Comparison of ENCODE assay signal across 16 cellular contexts in genomic region chr1:207882692-207883091, GRCh38. TPM values are rescaled to one million over a fixed set of nuclear protein-coding genes. Genes with fewer than 3 reads are reported as not detected.
DNase-seq lines count a peak whose midpoint lies in the region; ATAC-seq, FAIRE-seq and TF ChIP-seq lines count a peak whose summit lies in the region.
"Had no signal": no experiment of that assay in that cellular context is flagged by ENCODE, and none has a peak within 500 bp of the region (broad histone marks: within the 10 kb centered on the region; RNA-seq: fewer than 3 reads in every experiment).

No MANE protein-coding gene starts in this region.

- FAIRE-seq in HepG2 (lab: Jason Lieb, UNC): no peak
- FAIRE-seq in GM12878 (lab: Jason Lieb, UNC): no peak
- FAIRE-seq: endometrium had no signal

- no peak overlapping the region for H3K27ac Mint-ChIP-seq in glutamatergic neuron (ENCODE audit: unreplicated experiment)

- H3K27me3 ChIP-seq in right lobe of liver (no peaks in the 10 kb centered on the region), HepG2 (ENCODE audit: control insufficient read depth in 1 of 2, insufficient read depth in 2 of 2, low read length in 2 of 2) (peaks cover 2 to 30% of the 10 kb centered on the region in 2 experiments; a peak in 4 of 5 replicates), GM12878 (replicated peaks in 1 of 2; ENCODE audit: control insufficient read depth in 2 of 2, insufficient read depth in 2 of 2, low read length in 1 of 2) (no peaks in the 10 kb centered on the region), upper lobe of right lung (no peaks in the 10 kb centered on the region), BE2C (no peaks in the 10 kb centered on the region)
- H3K27me3 ChIP-seq: heart left ventricle, tibial nerve had no signal

- no peaks in the 10 kb centered on the region for H3K36me3 Mint-ChIP-seq in glutamatergic neuron (ENCODE audit: unreplicated experiment)

- no peak overlapping the region for H3K4me2 ChIP-seq in HepG2 (ENCODE audit: low read depth, low read length)
- no peak overlapping the region; the same call in 1 of the 2 replicates for H3K4me2 ChIP-seq in GM12878 (ENCODE audit: control insufficient read depth, insufficient read depth)

- no peak overlapping the region for H3K4me3 Mint-ChIP-seq in glutamatergic neuron (ENCODE audit: unreplicated experiment)

- intact Hi-C loops in right lobe of liver (cut with DNase I) (no loop called here), HepG2 (cut with micrococcal nuclease; ENCODE audit: unreplicated experiment) (no loop called here), GM12878 (cut with micrococcal nuclease; ENCODE audit: unreplicated experiment) (no loop called here), upper lobe of right lung (cut with DNase I) (no loop called here)

- SMC1A ChIA-PET in GM12878 (lab: Charles Lee; ENCODE audit: uncharacterized antibody, unreplicated experiment): interaction anchor here (1.0 to 9.7 kb wide), 10 partner anchors 11 to 115 kb away, joined by 3 to 164 read pairs (median 24); no protein-coding TSS in a partner anchor

- POLR2A ChIA-PET in HepG2 (lab: Yijun Ruan, JAX) (no interaction called here), GM12878 (lab: Charles Lee) (interaction anchor here (0.5 to 5.6 kb wide), 5 partner anchors 9 to 1937 kb away, joined by 3 to 25 read pairs (median 5); no protein-coding TSS in a partner anchor)

- H3K27me3 Mint-ChIP-seq in glutamatergic neuron (ENCODE audit: unreplicated experiment): no peaks in the 10 kb centered on the region

- no peaks in the 10 kb centered on the region for H3K4me1 Mint-ChIP-seq in glutamatergic neuron (ENCODE audit: low read depth, unreplicated experiment)

- H3K9me3 ChIP-seq in right lobe of liver: no peaks in the 10 kb centered on the region
- H3K9me3 ChIP-seq in HepG2 (ENCODE audit: low read length): no peaks in the 10 kb centered on the region
- no peaks in the 10 kb centered on the region for H3K9me3 ChIP-seq in GM12878 (replicated peaks; ENCODE audit: control insufficient read depth, insufficient read depth, low read length)
- no peaks in the 10 kb centered on the region for H3K9me3 ChIP-seq in upper lobe of right lung
- H3K9me3 ChIP-seq in BE2C: no peaks in the 10 kb centered on the region
- H3K9me3 ChIP-seq: heart left ventricle, prostate gland, tibial nerve had no signal

- H4K20me1 ChIP-seq in HepG2 (ENCODE audit: insufficient read depth, low read length): no peaks in the 10 kb centered on the region
- H4K20me1 ChIP-seq in GM12878 (ENCODE audit: control insufficient read depth, insufficient read depth): no peaks in the 10 kb centered on the region

- DNase-seq in right lobe of liver (no peak), HepG2 (ENCODE audit: low spot score) (no peak), GM12878 (ENCODE audit: low read depth, low spot score) (no peak), upper lobe of right lung (no peak), NCI-H1105 treated with DMSO at 0.1 percent for 48 hours (lab: John Stamatoyannopoulos, UW) (no peak), glutamatergic neuron (no peak), BE2C (no peak)
- DNase-seq: activated CD4-positive, alpha-beta T cell treated with anti-CD3 and anti-CD28 coated beads for 1 hour; AML-193; aorta; heart left ventricle; NCI-H526 had no signal

- no peak for TF ChIP-seq EP300 in HepG2 (IDR thresholded peaks at IDR 0.05; ENCODE audit: low read depth in 2 of 2, low read length in 2 of 2)
- no peak for TF ChIP-seq EP300 in HepG2 (CRISPR knock-in tag; IDR thresholded peaks at IDR 0.05; ENCODE audit: borderline replicate concordance)
- no peak for TF ChIP-seq EP300 in GM12878 (IDR thresholded peaks at IDR 0.05; ENCODE audit: borderline replicate concordance in 1 of 2, control insufficient read depth in 1 of 2, low read depth in 2 of 2, low read length in 2 of 2)

- BruUV-seq in HepG2 (replicated peaks; lab: Mats Ljungman, UMichigan): no TSS peak
- no TSS peak for BruUV-seq in GM12878 (replicated peaks; lab: Mats Ljungman, UMichigan)

- H3K9me3 Mint-ChIP-seq in glutamatergic neuron (ENCODE audit: unreplicated experiment): peaks cover 1% of the 10 kb centered on the region

- RAD21 ChIA-PET in GM12878 (lab: Charles Lee; ENCODE audit: unreplicated experiment): interaction anchor here (1.1 to 7.1 kb wide), 8 partner anchors 9 to 117 kb away, joined by 3 to 160 read pairs (median 38); no protein-coding TSS in a partner anchor

- H3K27ac ChIP-seq in right lobe of liver: peak overlapping the region in 2 of 3 donors; percentile 25 to 26
- no peak overlapping the region for H3K27ac ChIP-seq in HepG2 (ENCODE audit: extremely low read length, insufficient read depth, low read length)
- no peak overlapping the region for H3K27ac ChIP-seq in GM12878 (ENCODE audit: control insufficient read depth, insufficient read depth)
- peak overlapping the region; percentile 52 for H3K27ac ChIP-seq in upper lobe of right lung

- H3K36me3 ChIP-seq in right lobe of liver: no peaks in the 10 kb centered on the region
- no peaks in the 10 kb centered on the region for H3K36me3 ChIP-seq in HepG2 (replicated peaks in 1 of 2; ENCODE audit: control insufficient read depth in 1 of 2, insufficient read depth in 2 of 2, low read length in 2 of 2)
- H3K36me3 ChIP-seq in GM12878 (ENCODE audit: control insufficient read depth in 2 of 2, insufficient read depth in 2 of 2, low read length in 1 of 2): no peaks in the 10 kb centered on the region
- H3K36me3 ChIP-seq in upper lobe of right lung: no peaks in the 10 kb centered on the region
- no peaks in the 10 kb centered on the region for H3K36me3 ChIP-seq in BE2C
- H3K36me3 ChIP-seq: prostate gland had no signal

- H3K9ac ChIP-seq in HepG2 (ENCODE audit: insufficient read depth, low read depth, low read length) (no peak overlapping the region), GM12878 (ENCODE audit: control insufficient read depth, insufficient read depth, low read length) (no peak overlapping the region)

- TF ChIP-seq RAD21 in HepG2 (CRISPR knock-in tag; IDR thresholded peaks at IDR 0.05) (no peak), GM12878 (IDR thresholded peaks at IDR 0.05; ENCODE audit: insufficient read depth, low read depth, low read length) (no peak)

- no peak overlapping the region for H2AFZ ChIP-seq in HepG2 (ENCODE audit: low read length)
- H2AFZ ChIP-seq in GM12878 (ENCODE audit: control insufficient read depth, low read depth, low read length): peak overlapping the region; percentile 94

- in situ Hi-C loops in HepG2 (cut with HindIII; ENCODE audit: extremely low pct_ligation_motif_present, low pct_unique_long_range_greater_than_20kb) (loop anchor here (10.0 kb wide), 1 partner anchor 112 kb away; no protein-coding TSS in a partner anchor), GM12878 (cut with MboI) (no loop called here)

- H3K4me3 ChIP-seq in right lobe of liver (no peak overlapping the region), HepG2 (replicated peaks in 1 of 3; ENCODE audit: insufficient read depth in 1 of 3, low read depth in 2 of 3, low read length in 3 of 3) (no peak overlapping the region), GM12878 (peak overlapping the region; percentile 48; the same call in 1 of the 2 replicates), upper lobe of right lung (no peak overlapping the region), BE2C (ENCODE audit: low read depth, low read length) (no peak overlapping the region)
- H3K4me3 ChIP-seq: prostate gland had no signal

- TF ChIP-seq POLR2A in right lobe of liver (IDR thresholded peaks at IDR 0.05) (no peak), HepG2 (IDR thresholded peaks at IDR 0.05; ENCODE audit: insufficient read depth in 1 of 2, low read depth in 2 of 2, low read length in 2 of 2) (no peak), GM12878 (IDR thresholded peaks at IDR 0.05; ENCODE audit: low read depth, low read length) (no peak)

- 46% methylated on average over 3 of the region's 3 CpGs for WGBS in right lobe of liver (ENCODE audit: insufficient coverage, low coverage, low lambda C conversion rate, missing lambda C conversion rate)
- WGBS in HepG2 (ENCODE audit: low lambda C conversion rate): 1% methylated on average over 3 of the region's 3 CpGs
- WGBS in GM12878 (ENCODE audit: insufficient coverage, insufficient replicate concordance, low lambda C conversion rate, missing lambda C conversion rate): 90% methylated on average over 3 of the region's 3 CpGs

- TF ChIP-seq CTCF in right lobe of liver (IDR thresholded peaks at IDR 0.05) (no peak), HepG2 (CRISPR knock-in tag; IDR thresholded peaks at IDR 0.05) (no peak), GM12878 (IDR thresholded peaks at IDR 0.05 in 2 of 3, conservative IDR thresholded peaks at IDR 0.05 in 1 of 3; ENCODE audit: control insufficient read depth in 2 of 3, extremely low read depth in 1 of 3, insufficient read depth in 1 of 3, low read depth in 3 of 3, low read length in 3 of 3) (no peak), upper lobe of right lung (IDR thresholded peaks at IDR 0.05) (no peak), glutamatergic neuron (IDR thresholded peaks at IDR 0.05; ENCODE audit: partially characterized antibody, unreplicated experiment) (no peak), BE2C (IDR thresholded peaks at IDR 0.05; ENCODE audit: low read depth, low read length) (no peak)

- H3K79me2 ChIP-seq in HepG2 (ENCODE audit: insufficient read depth, low read length): no peaks in the 10 kb centered on the region
- no peaks in the 10 kb centered on the region for H3K79me2 ChIP-seq in GM12878 (ENCODE audit: control insufficient read depth, insufficient read depth, low read length)

- H3K4me1 ChIP-seq in right lobe of liver (peaks cover 0 to 8% (median 0%) of the 10 kb centered on the region in 4 donors), HepG2 (ENCODE audit: insufficient read depth, low read length) (peaks cover 12% of the 10 kb centered on the region; the same call in 1 of the 2 replicates), GM12878 (ENCODE audit: control insufficient read depth, insufficient read depth, low read length) (peaks cover 6% of the 10 kb centered on the region), upper lobe of right lung (peaks cover 12% of the 10 kb centered on the region), BE2C (peaks cover 4% of the 10 kb centered on the region; the same call in 1 of the 2 replicates)
- H3K4me1 ChIP-seq: prostate gland had no signal

- CTCF ChIA-PET in HepG2 (lab: Yijun Ruan, JAX; ENCODE audit: low intra/inter-chr PET ratio, low total read pairs) (interaction anchor here (3.0 kb wide), 1 partner anchor 81 kb away, joined by 26 read pairs; no protein-coding TSS in a partner anchor), GM12878 (lab: Yijun Ruan, JAX) (interaction anchor here (1.2 to 9.1 kb wide), 11 partner anchors 12 to 362 kb away, joined by 3 to 244 read pairs (median 52); no protein-coding TSS in a partner anchor)

- ATAC-seq in right lobe of liver: no peak
- ATAC-seq in HepG2: no peak
- peak; percentile 12 for ATAC-seq in HG03460 (IDR thresholded peaks at IDR 0.05; ENCODE audit: unreplicated experiment)
- ATAC-seq in GM12878: peak; percentile 19
- ATAC-seq in upper lobe of right lung: no peak
- ATAC-seq: heart left ventricle had no signal

RNA-seq across cellular contexts. Expression of gene CD34, which starts 28.2 kb away (rescaled TPM):
- total RNA-seq in right lobe of liver: 1 to 10 TPM in 5 of 6 experiments, under 1 TPM in 1; 0.70 to 2.7 (median 2.2) TPM
- not detected in 2 replicates for total RNA-seq in HepG2 (2016; rRNA removed; fragmentation: Illumina TruSeq; extraction: Trizol)
- not detected in 2 replicates for total RNA-seq in HepG2 (2016; cell fraction: cytosol; rRNA removed; fragmentation: Illumina TruSeq; extraction: Trizol; ENCODE audit: low read depth)
- total RNA-seq in HepG2 (2016; cell fraction: insoluble cytoplasmic fraction; rRNA removed; fragmentation: Illumina TruSeq; extraction: Trizol): not detected in 2 replicates
- total RNA-seq in HepG2 (2016; cell fraction: membrane; rRNA removed; fragmentation: Illumina TruSeq; extraction: Trizol): not detected in 2 replicates
- not detected in 2 replicates for total RNA-seq in HepG2 (2016; cell fraction: nucleus; rRNA removed; fragmentation: Illumina TruSeq; extraction: Trizol)
- not detected in 2 replicates for polyA plus RNA-seq in HepG2 (2011; rRNA removed)
- polyA plus RNA-seq in HepG2 (2011; cell fraction: cytosol; rRNA removed): not detected in 2 replicates
- polyA plus RNA-seq in HepG2 (2011; cell fraction: nucleus; rRNA removed): not detected in 2 replicates
- polyA plus RNA-seq in HepG2 (2012): not detected in 2 replicates
- polyA plus RNA-seq in HepG2 (2016; cell fraction: cytosol; fragmentation: Illumina TruSeq; extraction: Trizol; ENCODE audit: low read depth): not detected in 2 replicates
- polyA plus RNA-seq in HepG2 (2016; cell fraction: insoluble cytoplasmic fraction; fragmentation: Illumina TruSeq; extraction: Trizol; ENCODE audit: low read depth): not detected in 2 replicates
- not detected in 2 replicates for polyA plus RNA-seq in HepG2 (2016; cell fraction: membrane; fragmentation: Illumina TruSeq; extraction: Trizol; ENCODE audit: low read depth)
- not detected in 2 replicates for polyA plus RNA-seq in HepG2 (2016; cell fraction: nucleus; fragmentation: Illumina TruSeq; extraction: Trizol; ENCODE audit: insufficient read depth, low read depth)
- not detected in 2 replicates for polyA minus RNA-seq in HepG2 (2011; rRNA and poly(A)+ RNA removed; ENCODE audit: low replicate concordance)
- polyA minus RNA-seq in HepG2 (2011; cell fraction: cytosol; rRNA and poly(A)+ RNA removed): not detected in 2 replicates
- polyA minus RNA-seq in HepG2 (2011; cell fraction: nucleus; rRNA and poly(A)+ RNA removed): not detected in 2 replicates
- 0.22 TPM in 1 of 2 replicates, not detected in the other for total RNA-seq in GM12878 (2013; cell fraction: nucleolus; rRNA removed)
- total RNA-seq in GM12878 (2014; rRNA removed): not detected in 2 replicates
- total RNA-seq in GM12878 (2014; rRNA removed; fragmentation: Illumina TruSeq; extraction: Trizol): not detected in 2 replicates
- 0.08 TPM in 1 of 2 replicates, not detected in the other for total RNA-seq in GM12878 (2021)
- not detected for polyA plus RNA-seq in GM12878 (2011; ENCODE audit: low read depth)
- under 0.01 and 0.03 TPM in 2 replicates for polyA plus RNA-seq in GM12878 (2011; rRNA removed)
- 0.02 and 0.03 TPM in 2 replicates for polyA plus RNA-seq in GM12878 (2011; cell fraction: cytosol; rRNA removed)
- 0.01 TPM in 1 of 2 replicates, not detected in the other for polyA plus RNA-seq in GM12878 (2011; cell fraction: nucleus; rRNA removed)
- polyA plus RNA-seq in GM12878 (2012): not detected in 2 replicates
- not detected in 2 replicates for polyA plus RNA-seq in GM12878 (2014; fragmentation: Illumina TruSeq; extraction: Trizol)
- under 1 TPM in 1 of 2 experiments, not detected in 1; 0.02 TPM for polyA plus RNA-seq in GM12878 (2014; fragmentation: Nextera tagmentation; extraction: Ambion mirVana)
- polyA plus RNA-seq in GM12878 (2014; rRNA removed): 0.03 and 0.05 TPM in 2 replicates
- not detected for polyA plus RNA-seq in GM12878 (2016; fragmentation: Nextera tagmentation; extraction: Ambion mirVana)
- polyA minus RNA-seq in GM12878 (2011; rRNA and poly(A)+ RNA removed): under 0.01 TPM in 1 of 2 replicates, not detected in the other
- not detected in 2 replicates for polyA minus RNA-seq in GM12878 (2011; cell fraction: cytosol; rRNA and poly(A)+ RNA removed)
- polyA minus RNA-seq in GM12878 (2011; cell fraction: nucleus; rRNA and poly(A)+ RNA removed): under 0.01 TPM in 2 replicates
- 50.7 TPM for total RNA-seq in upper lobe of right lung
- 0.20 TPM for total RNA-seq in glutamatergic neuron (ENCODE audit: unreplicated experiment)
- 0.32 TPM for polyA plus RNA-seq in BE2C (2012; ENCODE audit: insufficient read depth, insufficient read length, low read depth)

Comparison
In these comparisons a context has a peak if more than half of its experiments do, and no peak if none do; other contexts are left out.
1. H3K27ac ChIP-seq: peak in right lobe of liver (2 of 3) and upper lobe of right lung (single experiment); none in HepG2 (single experiment) and GM12878 (single experiment).
2. ATAC-seq: peak in HG03460 (single experiment) and GM12878 (single experiment); none in right lobe of liver (0 of 4), HepG2 (single experiment) and upper lobe of right lung (single experiment).
3. RNA of gene CD34, which starts 28.2 kb away (total RNA-seq): 50.7 TPM in upper lobe of right lung (single experiment); 0.70 to 2.7 TPM in right lobe of liver, 0.20 TPM in glutamatergic neuron (single experiment), not detected in HepG2 and 0.08 to 0.22 TPM in GM12878; every median in the first group is over 10 times any median in the second.